Comparison of ENCODE assay signal across 8 cellular contexts in the genomic region with DNA sequence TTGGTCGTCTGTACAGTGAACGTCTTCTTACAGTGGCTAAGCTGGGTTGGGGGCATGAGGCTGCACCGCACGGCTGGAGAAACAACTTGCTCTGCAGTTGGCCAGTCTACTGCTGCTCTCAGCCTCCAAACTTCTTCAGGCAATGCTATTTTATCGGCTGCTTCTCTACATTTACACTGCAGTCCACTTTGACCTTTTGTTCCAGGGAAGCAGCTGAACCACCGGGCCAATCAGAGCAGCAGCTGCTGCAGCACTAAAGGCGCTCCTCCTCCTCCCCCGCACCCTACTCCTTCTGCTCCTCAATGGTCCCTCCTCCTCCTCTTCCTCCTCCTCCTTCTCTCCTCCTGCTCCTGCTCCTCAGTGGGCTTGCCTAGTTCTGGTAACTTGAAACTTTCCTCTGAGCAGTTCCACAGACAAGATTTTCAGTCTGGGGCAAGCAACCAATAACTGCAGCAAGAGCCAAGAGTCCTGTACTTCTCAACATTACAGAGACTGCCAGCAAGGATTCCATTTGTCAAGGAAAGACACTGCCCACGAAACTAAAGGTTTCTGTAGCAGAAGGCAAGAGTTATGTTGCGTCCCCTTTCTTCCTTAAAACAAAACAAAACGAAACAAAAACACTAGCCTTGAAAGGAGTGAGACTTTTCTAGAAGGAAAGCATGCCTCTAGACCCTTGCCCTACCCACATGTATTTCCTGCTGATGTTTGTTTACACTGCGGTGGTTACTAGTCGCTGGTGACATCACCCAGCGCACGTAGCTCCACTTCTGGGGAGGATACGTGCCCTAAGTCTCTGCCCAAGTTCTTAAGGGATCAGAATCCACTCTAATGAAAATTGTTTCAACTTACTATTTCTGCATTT.
DNase-seq lines count a peak whose midpoint lies in the region; ATAC-seq and TF ChIP-seq lines count a peak whose summit lies in the region.

No MANE protein-coding gene starts in this region.

- peak overlapping the region; percentile 62 for H3K4me3 ChIP-seq in fibroblast of pulmonary artery (replicated peaks; ENCODE audit: low read depth, low read length)

- peak; percentile 63 for DNase-seq in COLO829 (ENCODE audit: low spot score)
- peak; percentile 62 for DNase-seq in HS-27A (ENCODE audit: low read depth)
- peak; percentile 41 for DNase-seq in OCI-M2 (lab: John Stamatoyannopoulos, UW; ENCODE audit: unreplicated experiment)
- peak; percentile 98 for DNase-seq in fibroblast of pulmonary artery (ENCODE audit: low read depth)
- DNase-seq in natural killer cell treated with Interleukin-12 subunit alpha and Interleukin-12 subunit beta and Interleukin-15 and Interleukin-18, amount 100 ng/mL, for 72 hours (ENCODE audit: low spot score): peak; percentile 76
- DNase-seq in stimulated activated naive CD8-positive, alpha-beta T cell treated with anti-CD3 and anti-CD28 coated beads, Interleukin-15, amount 100 ng/mL, for 72 hours: peak; percentile 41 to 69

- peaks cover 44% of the 10 kb centered on the region for H3K36me3 Mint-ChIP-seq in activated T-helper 17 cell treated with anti-CD3 and anti-CD28 coated beads, Interleukin-2, amount 50 U/mL, for 72 hours (ENCODE audit: low read depth)
- no peaks in the 10 kb centered on the region for H3K36me3 Mint-ChIP-seq in natural killer cell treated with Interleukin-12 subunit alpha and Interleukin-12 subunit beta and Interleukin-15 and Interleukin-18, amount 100 ng/mL, for 72 hours

- H3K27me3 Mint-ChIP-seq in activated T-helper 17 cell treated with anti-CD3 and anti-CD28 coated beads, Interleukin-2, amount 50 U/mL, for 72 hours: no peaks in the 10 kb centered on the region
- H3K27me3 Mint-ChIP-seq in natural killer cell treated with Interleukin-12 subunit alpha and Interleukin-12 subunit beta and Interleukin-15 and Interleukin-18, amount 100 ng/mL, for 72 hours: no peaks in the 10 kb centered on the region
- no peaks in the 10 kb centered on the region for H3K27me3 Mint-ChIP-seq in stimulated activated naive CD8-positive, alpha-beta T cell treated with anti-CD3 and anti-CD28 coated beads, Interleukin-15, amount 100 ng/mL, for 72 hours

- no peak for TF ChIP-seq CTCF in fibroblast of pulmonary artery (IDR thresholded peaks at IDR 0.05; ENCODE audit: low read length, missing control alignments)

- peak overlapping the region; percentile 91 for H3K4me3 Mint-ChIP-seq in activated T-helper 17 cell treated with anti-CD3 and anti-CD28 coated beads, Interleukin-2, amount 50 U/mL, for 72 hours
- H3K4me3 Mint-ChIP-seq in natural killer cell treated with Interleukin-12 subunit alpha and Interleukin-12 subunit beta and Interleukin-15 and Interleukin-18, amount 100 ng/mL, for 72 hours: peak overlapping the region; percentile 96
- peak overlapping the region; percentile 84 to 92 for H3K4me3 Mint-ChIP-seq in stimulated activated naive CD8-positive, alpha-beta T cell treated with anti-CD3 and anti-CD28 coated beads, Interleukin-15, amount 100 ng/mL, for 72 hours

- H3K9me3 Mint-ChIP-seq in activated T-helper 17 cell treated with anti-CD3 and anti-CD28 coated beads, Interleukin-2, amount 50 U/mL, for 72 hours: no peaks in the 10 kb centered on the region
- no peaks in the 10 kb centered on the region for H3K9me3 Mint-ChIP-seq in natural killer cell treated with Interleukin-12 subunit alpha and Interleukin-12 subunit beta and Interleukin-15 and Interleukin-18, amount 100 ng/mL, for 72 hours
- no peaks in the 10 kb centered on the region for H3K9me3 Mint-ChIP-seq in stimulated activated naive CD8-positive, alpha-beta T cell treated with anti-CD3 and anti-CD28 coated beads, Interleukin-15, amount 100 ng/mL, for 72 hours

- peak overlapping the region; percentile 94 for H3K27ac Mint-ChIP-seq in activated T-helper 17 cell treated with anti-CD3 and anti-CD28 coated beads, Interleukin-2, amount 50 U/mL, for 72 hours
- H3K27ac Mint-ChIP-seq in natural killer cell treated with Interleukin-12 subunit alpha and Interleukin-12 subunit beta and Interleukin-15 and Interleukin-18, amount 100 ng/mL, for 72 hours: peak overlapping the region; percentile 89 to 95
- peak overlapping the region; percentile 93 to 96 for H3K27ac Mint-ChIP-seq in stimulated activated naive CD8-positive, alpha-beta T cell treated with anti-CD3 and anti-CD28 coated beads, Interleukin-15, amount 100 ng/mL, for 72 hours

- peaks cover 9% of the 10 kb centered on the region for H3K4me1 Mint-ChIP-seq in activated T-helper 17 cell treated with anti-CD3 and anti-CD28 coated beads, Interleukin-2, amount 50 U/mL, for 72 hours
- H3K4me1 Mint-ChIP-seq in natural killer cell treated with Interleukin-12 subunit alpha and Interleukin-12 subunit beta and Interleukin-15 and Interleukin-18, amount 100 ng/mL, for 72 hours (ENCODE audit: low read depth in 2 of 2): peaks cover 12 to 16% of the 10 kb centered on the region in 2 donors
- H3K4me1 Mint-ChIP-seq in stimulated activated naive CD8-positive, alpha-beta T cell treated with anti-CD3 and anti-CD28 coated beads, Interleukin-15, amount 100 ng/mL, for 72 hours: peaks cover 20% of the 10 kb centered on the region

- ATAC-seq in GM21367 (IDR thresholded peaks at IDR 0.05; ENCODE audit: unreplicated experiment): peak; percentile 97
- ATAC-seq in activated T-helper 17 cell treated with anti-CD3 and anti-CD28 coated beads, Interleukin-2, amount 50 U/mL, for 72 hours (replicated peaks): peak; percentile 94
- peak; percentile 93 to 97 for ATAC-seq in natural killer cell treated with Interleukin-12 subunit alpha and Interleukin-12 subunit beta and Interleukin-15 and Interleukin-18, amount 100 ng/mL, for 72 hours
- ATAC-seq in stimulated activated naive CD8-positive, alpha-beta T cell treated with anti-CD3 and anti-CD28 coated beads, Interleukin-15, amount 100 ng/mL, for 72 hours: peak; percentile 99

Comparison
In these comparisons a context has a peak if more than half of its experiments do, and no peak if none do; other contexts are left out.
1. Peak in every context shown above with its lines: DNase-seq, ATAC-seq and H3K4me3 ChIP-seq.
2. DNase-seq: peak in every context shown above with its lines; median percentile 98 in fibroblast of pulmonary artery; 76 in natural killer cell treated with Interleukin-12 subunit alpha and Interleukin-12 subunit beta and Interleukin-15 and Interleukin-18, amount 100 ng/mL, for 72 hours; 63 in COLO829; 62 in HS-27A; 55 in stimulated activated naive CD8-positive, alpha-beta T cell treated with anti-CD3 and anti-CD28 coated beads, Interleukin-15, amount 100 ng/mL, for 72 hours; 41 in OCI-M2.